Comparison of ENCODE assay signal across 37 cellular contexts in genomic region chr13:87384099-87384498, GRCh38.
"Had no signal": no experiment of that assay in that cellular context is flagged by ENCODE, and none has a peak within 500 bp of the region (broad histone marks: within the 10 kb centered on the region; RNA-seq: fewer than 3 reads in every experiment).

No MANE protein-coding gene starts in this region.

- H3K27ac ChIP-seq: adrenal gland, ascending aorta, body of pancreas, brain microvascular endothelial cell, breast epithelium, cardiac muscle cell had no signal

- H3K36me3 ChIP-seq: adrenal gland, ascending aorta, brain microvascular endothelial cell, breast epithelium, cardiac muscle cell had no signal

- H3K4me3 ChIP-seq: adrenal gland, ascending aorta, body of pancreas, breast epithelium, cardiac muscle cell had no signal

- H3K36me3 Mint-ChIP-seq: activated naive CD4-positive, alpha-beta T cell treated with anti-CD3 and anti-CD28 coated beads, Interleukin-2, amount 10 ng/mL, durations not matched to agents 7 days and 5 days; activated naive CD4-positive, alpha-beta T cell treated with anti-CD3 and anti-CD28 coated beads, Interleukin-2, amount 50 U/mL, for 24 hours; activated naive CD4-positive, alpha-beta T cell treated with anti-CD3 and anti-CD28 coated beads, Interleukin-2, amount 50 U/mL, for 72 hours; activated naive CD8-positive, alpha-beta T cell; activated naive CD8-positive, alpha-beta T cell treated with anti-CD3 and anti-CD28 coated beads for 36 hours; activated naive CD8-positive, alpha-beta T cell treated with anti-CD3 and anti-CD28 coated beads, Interleukin-2, amount 10 ng/mL, durations not matched to agents 7 days and 5 days; brain had no signal

- H3K27me3 Mint-ChIP-seq: activated naive CD4-positive, alpha-beta T cell treated with anti-CD3 and anti-CD28 coated beads, Interleukin-2, amount 10 ng/mL, durations not matched to agents 7 days and 5 days; activated naive CD4-positive, alpha-beta T cell treated with anti-CD3 and anti-CD28 coated beads, Interleukin-2, amount 50 U/mL, for 24 hours; activated naive CD8-positive, alpha-beta T cell; activated naive CD8-positive, alpha-beta T cell treated with anti-CD3 and anti-CD28 coated beads for 36 hours; activated naive CD8-positive, alpha-beta T cell treated with anti-CD3 and anti-CD28 coated beads, Interleukin-2, amount 10 ng/mL, durations not matched to agents 7 days and 5 days; activated naive CD8-positive, alpha-beta T cell treated with anti-CD3 and anti-CD28 coated beads, Interleukin-2, amount 50 U/mL, for 24 hours; activated T-cell treated with anti-CD3 and anti-CD28 coated beads, Interleukin-2, amount 50 U/mL, for 24 hours; activated T-helper 17 cell treated with anti-CD3 and anti-CD28 coated beads, Interleukin-2, amount 50 U/mL, for 72 hours; central memory CD8-positive, alpha-beta T cell had no signal

- H3K4me3 Mint-ChIP-seq: activated naive CD4-positive, alpha-beta T cell treated with anti-CD3 and anti-CD28 coated beads for 36 hours; activated naive CD4-positive, alpha-beta T cell treated with anti-CD3 and anti-CD28 coated beads, Interleukin-2, amount 10 ng/mL, durations not matched to agents 7 days and 5 days; activated naive CD4-positive, alpha-beta T cell treated with anti-CD3 and anti-CD28 coated beads, Interleukin-2, amount 50 U/mL, for 24 hours; activated naive CD8-positive, alpha-beta T cell; activated naive CD8-positive, alpha-beta T cell treated with anti-CD3 and anti-CD28 coated beads for 36 hours; activated naive CD8-positive, alpha-beta T cell treated with anti-CD3 and anti-CD28 coated beads, Interleukin-2, amount 10 ng/mL, durations not matched to agents 7 days and 5 days; activated naive CD8-positive, alpha-beta T cell treated with anti-CD3 and anti-CD28 coated beads, Interleukin-2, amount 50 U/mL, for 24 hours; activated T-cell treated with anti-CD3 and anti-CD28 coated beads, Interleukin-2, amount 50 U/mL, for 24 hours; activated T-cell treated with anti-CD3 and anti-CD28 coated beads, Interleukin-2, amount 50 U/mL, for 4 hours; activated T-cell treated with anti-CD3 and anti-CD28 coated beads, Interleukin-2, amount 50 U/mL, for 72 hours; activated T-helper 1 cell treated with anti-CD3 and anti-CD28 coated beads, Interleukin-12 subunit alpha, Interleukin-12 subunit beta, Interleukin-2, Interleukin-4 antibody, amounts not matched to agents 30 ng/mL and 10 ng/mL and 1 ng/mL, durations not matched to agents 14 hours and 24 hours and 36 hours; activated T-helper 17 cell treated with anti-CD3 and anti-CD28 coated beads, Interleukin-2, amount 50 U/mL, for 72 hours; brain; central memory CD8-positive, alpha-beta T cell had no signal

- DNase-seq: activated effector memory CD4-positive, alpha-beta T cell treated with anti-CD3 and anti-CD28 coated beads, Interleukin-2, amount 50 U/mL, for 16 hours; activated effector memory CD4-positive, alpha-beta T cell treated with Interleukin-2 at 50 U/mL for 16 hours; activated gamma-delta T cell; activated gamma-delta T cell treated with Interleukin-2 at 50 U/mL for 16 hours; activated naive CD4-positive, alpha-beta T cell; activated naive CD4-positive, alpha-beta T cell treated with anti-CD3 and anti-CD28 coated beads for 36 hours; activated naive CD4-positive, alpha-beta T cell treated with anti-CD3 and anti-CD28 coated beads, Interleukin-2, amount 10 ng/mL, durations not matched to agents 7 days and 5 days; activated naive CD4-positive, alpha-beta T cell treated with anti-CD3 and anti-CD28 coated beads, Interleukin-2, amount 50 U/mL, for 16 hours; activated naive CD4-positive, alpha-beta T cell treated with Interleukin-2 at 50 U/mL for 16 hours; activated naive CD8-positive, alpha-beta T cell treated with anti-CD3 and anti-CD28 coated beads for 36 hours; activated naive CD8-positive, alpha-beta T cell treated with anti-CD3 and anti-CD28 coated beads, Interleukin-2, amount 10 ng/mL, durations not matched to agents 7 days and 5 days; activated naive CD8-positive, alpha-beta T cell treated with anti-CD3 and anti-CD28 coated beads, Interleukin-2, amount 50 U/mL, for 24 hours; activated T-cell treated with anti-CD3 and anti-CD28 coated beads, Interleukin-2, amount 50 U/mL, for 24 hours; activated T-cell treated with anti-CD3 and anti-CD28 coated beads, Interleukin-2, amount 50 U/mL, for 4 hours; activated T-cell treated with anti-CD3 and anti-CD28 coated beads, Interleukin-2, amount 50 U/mL, for 48 hours; activated T-cell treated with anti-CD3 and anti-CD28 coated beads, Interleukin-2, amount 50 U/mL, for 72 hours; adrenal gland; amniotic stem cell; amygdala; anterior cingulate cortex; aorta; body of pancreas; brain microvascular endothelial cell; caudate nucleus; central memory CD4-positive, alpha-beta T cell; cerebellar nuclear complex had no signal

- H3K4me1 Mint-ChIP-seq: activated naive CD4-positive, alpha-beta T cell treated with anti-CD3 and anti-CD28 coated beads, Interleukin-2, amount 10 ng/mL, durations not matched to agents 7 days and 5 days; activated naive CD4-positive, alpha-beta T cell treated with anti-CD3 and anti-CD28 coated beads, Interleukin-2, amount 50 U/mL, for 24 hours; activated naive CD8-positive, alpha-beta T cell treated with anti-CD3 and anti-CD28 coated beads for 36 hours; activated naive CD8-positive, alpha-beta T cell treated with anti-CD3 and anti-CD28 coated beads, Interleukin-2, amount 10 ng/mL, durations not matched to agents 7 days and 5 days; activated naive CD8-positive, alpha-beta T cell treated with anti-CD3 and anti-CD28 coated beads, Interleukin-2, amount 50 U/mL, for 24 hours; activated T-helper 17 cell treated with anti-CD3 and anti-CD28 coated beads, Interleukin-2, amount 50 U/mL, for 72 hours; brain; central memory CD8-positive, alpha-beta T cell had no signal

- H3K27ac Mint-ChIP-seq: activated naive CD4-positive, alpha-beta T cell treated with anti-CD3 and anti-CD28 coated beads for 36 hours; activated naive CD4-positive, alpha-beta T cell treated with anti-CD3 and anti-CD28 coated beads, Interleukin-2, amount 10 ng/mL, durations not matched to agents 7 days and 5 days; activated naive CD4-positive, alpha-beta T cell treated with anti-CD3 and anti-CD28 coated beads, Interleukin-2, amount 50 U/mL, for 24 hours; activated naive CD4-positive, alpha-beta T cell treated with anti-CD3 and anti-CD28 coated beads, Interleukin-2, amount 50 U/mL, for 72 hours; activated naive CD8-positive, alpha-beta T cell; activated naive CD8-positive, alpha-beta T cell treated with anti-CD3 and anti-CD28 coated beads for 36 hours; activated naive CD8-positive, alpha-beta T cell treated with anti-CD3 and anti-CD28 coated beads, Interleukin-2, amount 10 ng/mL, durations not matched to agents 7 days and 5 days; activated naive CD8-positive, alpha-beta T cell treated with anti-CD3 and anti-CD28 coated beads, Interleukin-2, amount 50 U/mL, for 24 hours; activated T-cell treated with anti-CD3 and anti-CD28 coated beads, Interleukin-2, amount 50 U/mL, for 24 hours; activated T-cell treated with anti-CD3 and anti-CD28 coated beads, Interleukin-2, amount 50 U/mL, for 72 hours; activated T-helper 1 cell treated with anti-CD3 and anti-CD28 coated beads, Interleukin-12 subunit alpha, Interleukin-12 subunit beta, Interleukin-2, Interleukin-4 antibody, amounts not matched to agents 30 ng/mL and 10 ng/mL and 1 ng/mL, durations not matched to agents 14 hours and 24 hours and 36 hours; activated T-helper 17 cell treated with anti-CD3 and anti-CD28 coated beads, Interleukin-2, amount 50 U/mL, for 72 hours; activated T-helper 2 cell treated with anti-CD3 and anti-CD28 coated beads, Interferon-gamma antibody, Interleukin-2, Interleukin-4, amounts not matched to agents 10 μg/mL and 5 μg/mL and 100 μg/mL, durations not matched to agents 14 hours and 24 hours and 36 hours; brain had no signal

- H3K4me1 ChIP-seq: adrenal gland, ascending aorta, body of pancreas, breast epithelium had no signal

- ATAC-seq: activated naive CD4-positive, alpha-beta T cell treated with anti-CD3 and anti-CD28 coated beads, Interleukin-2, amount 50 U/mL, for 72 hours; activated naive CD8-positive, alpha-beta T cell treated with anti-CD3 and anti-CD28 coated beads, Interleukin-2, amount 50 U/mL, for 24 hours; activated T-cell treated with anti-CD3 and anti-CD28 coated beads, Interleukin-2, amount 50 U/mL, for 4 hours; activated T-cell treated with anti-CD3 and anti-CD28 coated beads, Interleukin-2, amount 50 U/mL, for 72 hours; activated T-helper 17 cell treated with anti-CD3 and anti-CD28 coated beads, Interleukin-2, amount 50 U/mL, for 72 hours; body of pancreas had no signal

- H3K9me3 Mint-ChIP-seq: activated T-cell treated with anti-CD3 and anti-CD28 coated beads, Interleukin-2, amount 50 U/mL, for 24 hours; activated T-helper 17 cell treated with anti-CD3 and anti-CD28 coated beads, Interleukin-2, amount 50 U/mL, for 72 hours; brain had no signal

- H3K9me3 ChIP-seq: adrenal gland, ascending aorta, body of pancreas, breast epithelium had no signal
